ENCODE assay signal across 31 cellular contexts in genomic region chr17:8930664-8931063, GRCh38. TPM values are rescaled to one million over a fixed set of nuclear protein-coding genes. Genes with fewer than 3 reads are reported as not detected.
"Had no signal": no experiment of that assay in that cellular context is flagged by ENCODE, and none has a peak within 500 bp of the region (broad histone marks: within the 10 kb centered on the region; RNA-seq: fewer than 3 reads in every experiment).

No MANE protein-coding gene starts in this region.

- H3K4me1 Mint-ChIP-seq: endodermal cell, nephron had no signal

- FAIRE-seq: astrocyte, TTC549 had no signal

- H3K27ac ChIP-seq: brain microvascular endothelial cell, heart left ventricle, ovary, skin epidermis, thyroid gland, VCaP had no signal

- ATAC-seq: activated CD4-positive, CD25-positive, alpha-beta regulatory T cell treated with anti-CD3 and anti-CD28 coated beads, Interleukin-2, amount 50 U/mL, for 24 hours; activated CD8-positive, alpha-beta T cell treated with anti-CD3 and anti-CD28 coated beads for 36 hours; activated T-cell treated with anti-CD3 and anti-CD28 coated beads, Interleukin-2, amount 50 U/mL, for 4 hours; esophagus mucosa; heart left ventricle; sciatic nerve had no signal

- H3K4me3 ChIP-seq: heart left ventricle, ovary, skin epidermis, thyroid gland, upper lobe of left lung had no signal

- H3K27ac Mint-ChIP-seq: endodermal cell; memory B cell; nephron; progenitor cell of endocrine pancreas; stimulated activated naive CD8-positive, alpha-beta T cell treated with anti-CD3 and anti-CD28 coated beads, Interleukin-15, Interleukin-2, amounts not matched to agents 100 ng/mL and 50 ng/mL, for 24 hours had no signal

- H3K4me1 ChIP-seq: thyroid gland had no signal

- H3K27me3 ChIP-seq: brain microvascular endothelial cell, ovary, thyroid gland, upper lobe of left lung had no signal

- H3K36me3 ChIP-seq: brain microvascular endothelial cell, heart left ventricle, ovary, thyroid gland, upper lobe of left lung had no signal

- H3K4me3 Mint-ChIP-seq: activated CD8-positive, alpha-beta T cell treated with anti-CD3 and anti-CD28 coated beads for 36 hours; endodermal cell; memory B cell; nephron; stimulated activated naive CD8-positive, alpha-beta T cell treated with anti-CD3 and anti-CD28 coated beads, Interleukin-15, Interleukin-2, amounts not matched to agents 100 ng/mL and 50 ng/mL, for 24 hours had no signal

- H3K27me3 Mint-ChIP-seq: activated CD8-positive, alpha-beta T cell treated with anti-CD3 and anti-CD28 coated beads for 36 hours; memory B cell; stimulated activated naive CD8-positive, alpha-beta T cell treated with anti-CD3 and anti-CD28 coated beads, Interleukin-15, Interleukin-2, amounts not matched to agents 100 ng/mL and 50 ng/mL, for 24 hours had no signal

- H3K9me3 ChIP-seq: ovary, thyroid gland had no signal

- DNase-seq: activated CD4-positive, alpha-beta T cell treated with anti-CD3 and anti-CD28 coated beads for 48 hours; activated CD8-positive, alpha-beta T cell treated with anti-CD3 and anti-CD28 coated beads for 36 hours; activated naive CD4-positive, alpha-beta T cell; activated T-cell treated with anti-CD3 and anti-CD28 coated beads, Interleukin-2, amount 50 U/mL, for 4 hours; amniotic stem cell; brain microvascular endothelial cell; cortex of kidney; endodermal cell; foreskin fibroblast; heart left ventricle; hypothalamus; ovary; stimulated activated CD4-positive, alpha-beta T cell treated with anti-CD3 and anti-CD28 coated beads, Interleukin-12 subunit alpha, Interleukin-12 subunit beta, amount 100 ng/mL, for 4 hours; stimulated activated CD4-positive, alpha-beta T cell treated with anti-CD3 and anti-CD28 coated beads, Interleukin-4, amount 100 ng/mL, for 1 hour; substantia nigra; T-helper 9 cell; thyroid gland; upper lobe of left lung had no signal

RNA-seq across cellular contexts. Expression of gene PIK3R5, which starts 34.8 kb away (rescaled TPM):
- total RNA-seq: chondrocyte, renal cortical epithelial cell had no signal
